16 cellular contexts compared by ENCODE assay signal in the genomic region with DNA sequence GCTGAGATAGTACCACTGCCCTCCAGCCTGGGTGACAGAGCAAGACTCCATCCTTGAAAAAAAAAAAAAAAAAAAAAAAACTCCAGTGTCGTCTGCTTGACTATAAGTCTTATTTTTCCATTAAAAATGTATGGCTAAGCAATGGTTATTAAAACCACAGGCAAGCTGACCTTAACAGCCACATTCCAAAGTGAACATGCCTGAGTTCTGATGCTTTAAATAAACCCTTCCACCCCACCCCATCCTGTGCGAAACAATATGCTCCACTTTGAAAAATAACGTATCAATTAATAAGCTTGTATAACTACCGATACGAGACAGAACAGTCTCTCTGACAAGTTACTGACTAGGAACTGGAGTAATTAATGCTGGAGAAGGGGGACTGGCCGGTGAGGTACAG.
A peak's percentile ranks its signal among the peaks of the same experiment; 100 is the strongest.
DNase-seq lines count a peak whose midpoint lies in the region; ATAC-seq and TF ChIP-seq lines count a peak whose summit lies in the region.
"Had no signal": no experiment of that assay in that cellular context is flagged by ENCODE, and none has a peak within 500 bp of the region (broad histone marks: within the 10 kb centered on the region; RNA-seq: fewer than 3 reads in every experiment).

No MANE protein-coding gene starts in this region.

- H3K4me3 ChIP-seq in adipocyte (ENCODE audit: low read length), result no peak overlapping the region
- no peak overlapping the region for H3K4me3 ChIP-seq in gastrocnemius medialis
- H3K4me3 ChIP-seq: K562 had no signal

- H3K9ac ChIP-seq in adipocyte (ENCODE audit: low read length), result no peak overlapping the region

- H3K27me3 Mint-ChIP-seq in HFFc6 (ENCODE audit: insufficient read depth), result no peaks in the 10 kb centered on the region; the same call in 1 of the 2 replicates
- H3K27me3 Mint-ChIP-seq: CD4-positive, alpha-beta T cell had no signal

- intact Hi-C loops in left ventricle myocardium superior (cut with micrococcal nuclease), result no loop called here
- intact Hi-C loops in gastrocnemius medialis (cut with DNase I; ENCODE audit: low total_unique reads), result no loop called here

- H3K9me3 ChIP-seq in adipocyte (ENCODE audit: control insufficient read depth, low read length) (no peaks in the 10 kb centered on the region), gastrocnemius medialis (no peaks in the 10 kb centered on the region)
- H3K9me3 ChIP-seq: BE2C had no signal

- ATAC-seq in left ventricle myocardium superior, result peak; percentile 26
- ATAC-seq in gastrocnemius medialis, result no peak
- no peak for ATAC-seq in HG03521 (IDR thresholded peaks at IDR 0.05; ENCODE audit: unreplicated experiment)
- ATAC-seq: K562, PC-3 had no signal

- 0 out of 2 replicates have a peak overlapping the region, but pooled peaks have one; percentile 36 for H3K27ac Mint-ChIP-seq in HFFc6
- H3K27ac Mint-ChIP-seq: CD4-positive, alpha-beta T cell had no signal

- no peaks in the 10 kb centered on the region for H3K4me1 ChIP-seq in adipocyte (ENCODE audit: control insufficient read depth, insufficient read depth, low read length)
- H3K4me1 ChIP-seq in gastrocnemius medialis, result peaks cover 64 to 65% of the 10 kb centered on the region in 2 donors
- H3K4me1 ChIP-seq: BE2C had no signal

- peaks cover 67% of the 10 kb centered on the region for H3K36me3 ChIP-seq in adipocyte (ENCODE audit: control insufficient read depth, insufficient read depth, low read length, severe bottlenecking)
- H3K36me3 ChIP-seq in gastrocnemius medialis, result peaks cover 0 to 12% of the 10 kb centered on the region in 2 donors

- H3K4me3 Mint-ChIP-seq in HFFc6, result no peak overlapping the region
- H3K4me3 Mint-ChIP-seq: CD4-positive, alpha-beta T cell had no signal

- in situ Hi-C loops in gastrocnemius medialis (cut with MboI; ENCODE audit: low sequenced_read_pairs in 4 of 4), result no loop called here

- DNase-seq in HFFc6, result no peak
- DNase-seq in adipocyte (ENCODE audit: low read depth), result peak; percentile 15
- DNase-seq in left ventricle myocardium superior, result no peak
- no peak for DNase-seq in gastrocnemius medialis
- DNase-seq in cortex of kidney (lab: John Stamatoyannopoulos, UW), result no peak
- DNase-seq in stimulated activated naive CD4-positive, alpha-beta T cell treated with Interleukin-2 at 50 U/mL for 16 hours (lab: John Stamatoyannopoulos, UW), result no peak
- DNase-seq: BE2C; CD4-positive, alpha-beta T cell; HCEC 1CT; NCI-H1417 treated with DMSO at 0.1 percent for 48 hours; NCI-H2029; NCI-H2171 treated with DMSO at 0.1 percent for 48 hours; NCI-H446 treated with DMSO at 0.1 percent for 48 hours; PC-3 had no signal

- H3K4me1 Mint-ChIP-seq in HFFc6 (ENCODE audit: low read depth), result peaks cover 15% of the 10 kb centered on the region

- H3K36me3 Mint-ChIP-seq in HFFc6 (ENCODE audit: low read depth), result peaks cover 39% of the 10 kb centered on the region

- peak overlapping the region in 3 of 4 donors; percentile 26 to 95 (median 38) for H3K27ac ChIP-seq in gastrocnemius medialis

- H3K9me3 Mint-ChIP-seq in HFFc6, result no peaks in the 10 kb centered on the region
- H3K9me3 Mint-ChIP-seq: CD4-positive, alpha-beta T cell had no signal

- H3K27me3 ChIP-seq in adipocyte (replicated peaks; ENCODE audit: control insufficient read depth, insufficient read depth, low read length) (no peaks in the 10 kb centered on the region), gastrocnemius medialis (no peaks in the 10 kb centered on the region)
- H3K27me3 ChIP-seq: BE2C had no signal

- no peak for TF ChIP-seq POLR2A in gastrocnemius medialis (IDR thresholded peaks at IDR 0.05)

- TF ChIP-seq CTCF in HFFc6 (IDR thresholded peaks at IDR 0.05) (no peak), gastrocnemius medialis (IDR thresholded peaks at IDR 0.05 in 4 of 5, conservative IDR thresholded peaks at IDR 0.05 in 1 of 5) (no peak)
